Comparison of ENCODE assay signal across 8 cellular contexts in the genomic region with DNA sequence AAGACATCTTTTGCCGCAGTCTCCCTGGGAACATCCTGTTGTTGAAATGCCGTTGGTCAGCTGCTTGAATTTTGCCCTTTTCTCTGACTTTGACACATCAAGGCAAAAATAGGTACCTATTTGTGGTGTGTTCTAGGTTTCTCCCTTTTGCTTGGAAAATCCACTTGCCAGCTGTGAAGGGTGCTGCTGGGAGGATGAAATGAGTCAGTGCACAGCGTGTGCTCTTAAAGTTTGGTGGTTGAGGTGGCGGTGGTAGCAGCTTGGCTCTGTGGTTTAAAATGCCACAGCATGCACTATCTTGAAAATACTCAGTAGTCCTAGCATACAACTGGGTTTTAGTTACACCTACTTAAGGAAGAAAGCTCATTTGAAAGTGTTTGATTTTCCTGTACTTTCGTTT.
A peak's percentile ranks its signal among the peaks of the same experiment; 100 is the strongest.
DNase-seq lines count a peak whose midpoint lies in the region; TF ChIP-seq lines count a peak whose summit lies in the region.

No MANE protein-coding gene starts in this region.

- H3K4me1 ChIP-seq in skeletal muscle satellite cell (ENCODE audit: control insufficient read depth, insufficient read depth, low read length) = peaks cover 50% of the 10 kb centered on the region

- TF ChIP-seq CTCF in Calu3 (IDR thresholded peaks at IDR 0.05; ENCODE audit: unreplicated experiment) (no peak), fibroblast of mammary gland (conservative IDR thresholded peaks at IDR 0.05; ENCODE audit: control insufficient read depth, insufficient read depth, low read depth, low read length) (no peak)

- no peaks in the 10 kb centered on the region for H3K36me3 ChIP-seq in skeletal muscle satellite cell (ENCODE audit: insufficient read depth, low read length)

- DNase-seq in Calu3 = no peak
- DNase-seq in Kasumi-1 (lab: John Stamatoyannopoulos, UW) = peak; percentile 50 to 62
- DNase-seq in activated CD8-positive, alpha-beta memory T cell treated with anti-CD3 and anti-CD28 coated beads, Interleukin-2, amount 50 U/mL, for 48 hours = peak; percentile 78
- peak; percentile 76 for DNase-seq in fibroblast of mammary gland (ENCODE audit: low read depth)
- DNase-seq in NCI-H82 (lab: John Stamatoyannopoulos, UW) = no peak
- DNase-seq in LoVo (ENCODE audit: low spot score) = no peak
- no peak for DNase-seq in mesenteric fat pad (ENCODE audit: low spot score)

- H3K27ac Mint-ChIP-seq in Calu3 (ENCODE audit: unreplicated experiment) = peak overlapping the region; percentile 89

- CTCF ChIA-PET in Calu3 (lab: Charles Lee) = interaction anchor here (1.1 kb wide), 1 partner anchor 27 kb away, joined by 3 read pairs; no protein-coding TSS in a partner anchor

- H3K36me3 Mint-ChIP-seq in Calu3 (ENCODE audit: insufficient read depth, unreplicated experiment) = peaks cover 17% of the 10 kb centered on the region

- H3K4me3 ChIP-seq in fibroblast of mammary gland (ENCODE audit: control insufficient read depth, low read depth, low read length) = no peak overlapping the region
- no peak overlapping the region for H3K4me3 ChIP-seq in skeletal muscle satellite cell (ENCODE audit: low read length)

- no peak overlapping the region for H3K4me3 Mint-ChIP-seq in Calu3 (ENCODE audit: low read depth, unreplicated experiment)

- BruUV-seq in Calu3 (replicated peaks; lab: Mats Ljungman, UMichigan) = no TSS peak

- intact Hi-C loops in Calu3 (cut with micrococcal nuclease; ENCODE audit: unreplicated experiment) = loop anchor here (5.0 kb wide), 1 partner anchor 183 kb away; the partner anchor contains the start of gene DHRS3

- H3K9me3 Mint-ChIP-seq in Calu3 (ENCODE audit: low read depth, unreplicated experiment) = no peaks in the 10 kb centered on the region

- H3K27me3 ChIP-seq in skeletal muscle satellite cell (ENCODE audit: control insufficient read depth, insufficient read depth, low read length) = no peaks in the 10 kb centered on the region

- H3K4me2 ChIP-seq in skeletal muscle satellite cell (ENCODE audit: low read length) = peak overlapping the region; percentile 12

- no peaks in the 10 kb centered on the region for H3K27me3 Mint-ChIP-seq in Calu3 (ENCODE audit: unreplicated experiment)

- H3K9ac ChIP-seq in skeletal muscle satellite cell (ENCODE audit: low read depth, low read length) = no peak overlapping the region

- peaks cover 46% of the 10 kb centered on the region for H3K4me1 Mint-ChIP-seq in Calu3 (ENCODE audit: low read depth, unreplicated experiment)

- no peaks in the 10 kb centered on the region for H3K9me3 ChIP-seq in skeletal muscle satellite cell (replicated peaks; ENCODE audit: low read length)

Comparison
In these comparisons a context has a peak if more than half of its experiments do, and no peak if none do; other contexts are left out.
1. DNase-seq: peak in Kasumi-1 (2 of 2), activated CD8-positive, alpha-beta memory T cell treated with anti-CD3 and anti-CD28 coated beads, Interleukin-2, amount 50 U/mL, for 48 hours (single experiment) and fibroblast of mammary gland (single experiment); none in Calu3 (single experiment), NCI-H82 (single experiment), LoVo (single experiment) and mesenteric fat pad (single experiment).